11 cellular contexts compared by ENCODE assay signal in genomic region chrX:17744896-17745523, GRCh38. TPM values are rescaled to one million over a fixed set of nuclear protein-coding genes. Genes with fewer than 3 reads are reported as not detected.
DNase-seq lines count a peak whose midpoint lies in the region; TF ChIP-seq lines count a peak whose summit lies in the region.
"Had no signal": no experiment of that assay in that cellular context is flagged by ENCODE, and none has a peak within 500 bp of the region (broad histone marks: within the 10 kb centered on the region; RNA-seq: fewer than 3 reads in every experiment).

No MANE protein-coding gene starts in this region.

- H3K27me3 ChIP-seq in OCI-LY3 (ENCODE audit: low read depth, low read length) (no peaks in the 10 kb centered on the region), parathyroid adenoma (ENCODE audit: control insufficient read depth, insufficient read depth, low read length) (no peaks in the 10 kb centered on the region)

- peak; percentile 31 for DNase-seq in DMS 273 (lab: John Stamatoyannopoulos, UW; ENCODE audit: unreplicated experiment)
- DNase-seq in DMS 273 treated with DMSO at 0.1 percent for 48 hours (lab: John Stamatoyannopoulos, UW) = no peak
- DNase-seq in epithelial cell of proximal tubule (ENCODE audit: low read depth) = no peak
- no peak for DNase-seq in inferior parietal cortex (ENCODE audit: extremely low spot score)
- DNase-seq in GM19238 (ENCODE audit: insufficient read length, low spot score) = no peak
- no peak for DNase-seq in stimulated activated CD4-positive, alpha-beta T cell treated with anti-CD3 and anti-CD28 coated beads, Interleukin-1b, Interleukin-23, amount 100 ng/mL, for 48 hours
- DNase-seq: kidney glomerular epithelial cell, Right ventricle myocardium superior had no signal

- H3K4me3 ChIP-seq in OCI-LY3 (ENCODE audit: low read length) (no peak overlapping the region), epithelial cell of proximal tubule (ENCODE audit: low read depth, low read length) (no peak overlapping the region), parathyroid adenoma (ENCODE audit: low read depth, low read length) (no peak overlapping the region)
- H3K4me3 ChIP-seq: coronary artery had no signal

- H3K36me3 ChIP-seq in OCI-LY3 (replicated peaks; ENCODE audit: low read depth, low read length) (no peaks in the 10 kb centered on the region), parathyroid adenoma (ENCODE audit: control insufficient read depth, insufficient read depth, low read length) (no peaks in the 10 kb centered on the region)

- H3K4me2 ChIP-seq in OCI-LY3 (ENCODE audit: low read length) (no peak overlapping the region), parathyroid adenoma (ENCODE audit: low read length) (no peak overlapping the region)

- H3K9ac ChIP-seq in OCI-LY3 (ENCODE audit: low read length) (no peak overlapping the region), parathyroid adenoma (no peak overlapping the region)

- H4K20me1 ChIP-seq in OCI-LY3 (ENCODE audit: insufficient read depth, low read length) = no peaks in the 10 kb centered on the region

- no peaks in the 10 kb centered on the region for H3K4me1 ChIP-seq in OCI-LY3 (ENCODE audit: low read length)
- no peaks in the 10 kb centered on the region for H3K4me1 ChIP-seq in parathyroid adenoma

- H3K79me2 ChIP-seq in OCI-LY3 (ENCODE audit: low read length) (no peaks in the 10 kb centered on the region), parathyroid adenoma (peaks cover 3% of the 10 kb centered on the region)

- TF ChIP-seq CTCF in OCI-LY3 (IDR thresholded peaks at IDR 0.05; ENCODE audit: low read depth, low read length) (peak; percentile 51), epithelial cell of proximal tubule (conservative IDR thresholded peaks at IDR 0.05; ENCODE audit: low read depth, low read length) (peak; percentile 30), parathyroid adenoma (IDR thresholded peaks at IDR 0.05) (peak; percentile 17)

- H3K27ac ChIP-seq in OCI-LY3 (ENCODE audit: low read length) (no peak overlapping the region), parathyroid adenoma (no peak overlapping the region)
- H3K27ac ChIP-seq: coronary artery had no signal

- H3K9me3 ChIP-seq in OCI-LY3 (ENCODE audit: insufficient read depth, low read length) = no peaks in the 10 kb centered on the region
- H3K9me3 ChIP-seq in parathyroid adenoma (ENCODE audit: control insufficient read depth, low read length) = no peaks in the 10 kb centered on the region

- H2AFZ ChIP-seq in OCI-LY3 (ENCODE audit: low read depth, low read length) = no peak overlapping the region
- H2AFZ ChIP-seq in parathyroid adenoma = no peak overlapping the region

RNA-seq across cellular contexts. Expression of gene SCML1, which starts 7.7 kb away (rescaled TPM):
- 4.4 and 6.8 TPM in 2 replicates for total RNA-seq in epithelial cell of proximal tubule
